Comparison of ENCODE assay signal across 8 cellular contexts in the genomic region with DNA sequence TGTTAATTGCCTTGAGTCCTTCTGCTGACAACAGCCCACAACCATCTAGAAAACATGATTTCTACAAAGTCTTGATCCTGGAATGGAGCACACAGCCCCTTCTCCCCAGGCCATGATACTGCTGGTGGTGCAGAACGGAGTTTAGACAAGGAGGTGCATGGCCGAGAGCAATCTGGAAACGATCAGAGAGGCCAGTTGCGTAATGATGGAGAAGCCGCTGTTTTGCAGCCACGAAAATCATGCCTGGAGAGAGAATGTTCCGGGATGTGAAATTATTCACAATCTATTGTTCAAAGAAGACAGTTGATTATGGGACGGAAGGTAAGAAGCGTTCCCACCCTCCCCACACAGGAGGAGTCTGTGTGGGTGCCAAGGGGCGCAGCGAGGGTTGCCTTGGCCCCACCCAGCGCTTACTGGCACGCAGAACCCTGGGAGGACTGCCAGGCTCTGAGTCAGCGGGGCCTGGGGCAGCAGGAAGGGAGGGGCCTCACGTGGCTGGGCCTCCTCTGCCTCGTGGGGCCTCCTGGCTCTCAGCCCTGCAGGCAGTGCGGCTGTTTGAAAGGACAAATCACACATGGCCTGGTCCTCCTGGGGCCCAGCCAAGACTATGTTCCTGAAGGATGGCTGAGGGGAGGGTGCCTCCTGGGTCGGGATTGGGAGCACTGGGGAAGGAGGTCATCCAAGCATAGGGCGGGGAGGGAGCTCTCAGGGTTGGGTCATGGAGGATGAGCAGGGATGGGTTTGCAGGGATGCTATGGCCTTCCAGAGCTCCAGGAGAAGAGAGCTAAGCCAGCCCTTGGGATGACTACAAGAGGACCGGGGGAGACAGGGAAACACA. TPM values are rescaled to one million over a fixed set of nuclear protein-coding genes. Genes with fewer than 3 reads are reported as not detected.
DNase-seq lines count a peak whose midpoint lies in the region; ATAC-seq and TF ChIP-seq lines count a peak whose summit lies in the region.

No MANE protein-coding gene starts in this region.

- TF ChIP-seq CTCF in AG04450 (IDR thresholded peaks at IDR 0.05; ENCODE audit: low read depth, low read length) (no peak), PC-3 (conservative IDR thresholded peaks at IDR 0.05; ENCODE audit: low read depth, low read length) (no peak), epithelial cell of esophagus (IDR thresholded peaks at IDR 0.05; ENCODE audit: insufficient read depth, low read depth, low read length, missing control alignments) (no peak)

- peaks cover 57% of the 10 kb centered on the region for H3K4me1 ChIP-seq in PC-3 (ENCODE audit: insufficient read depth, low read length)
- H3K4me1 ChIP-seq in muscle layer of duodenum (ENCODE audit: control insufficient read depth in 1 of 2, insufficient read depth in 2 of 2, low read length in 2 of 2): peaks cover 19 to 37% of the 10 kb centered on the region in 2 donors

- DNase-seq in AG04450 (ENCODE audit: low read depth, low spot score) (peak; percentile 99), PC-3 (peak; percentile 99), epithelial cell of esophagus (ENCODE audit: low read depth) (peak; percentile 99)
- DNase-seq in activated T-cell treated with anti-CD3 and anti-CD28 coated beads, Interleukin-2, amount 50 U/mL, for 1 hour: peak; percentile 92
- DNase-seq in stimulated activated CD8-positive, alpha-beta memory T cell treated with anti-CD3 and anti-CD28 coated beads, Interleukin-7, amount 100 ng/mL, for 1 hour (ENCODE audit: low read depth in 2 of 2): peak; percentile 81 to 84

- H3K9me3 ChIP-seq in AG04450 (ENCODE audit: control insufficient read depth, insufficient read depth, low read length) (no peaks in the 10 kb centered on the region), PC-3 (ENCODE audit: low read length) (no peaks in the 10 kb centered on the region), muscle layer of duodenum (ENCODE audit: control insufficient read depth in 1 of 2, low read length in 2 of 2) (no peaks in the 10 kb centered on the region)

- peak overlapping the region; percentile 46 for H3K4me3 ChIP-seq in AG04450 (ENCODE audit: low read depth, low read length)
- H3K4me3 ChIP-seq in PC-3 (ENCODE audit: low read length): peak overlapping the region; percentile 67
- H3K4me3 ChIP-seq in epithelial cell of esophagus (ENCODE audit: low read length): peak overlapping the region; percentile 15
- H3K4me3 ChIP-seq in muscle layer of duodenum (ENCODE audit: low read depth in 1 of 2, low read length in 2 of 2): peak overlapping the region; percentile 46 to 63

- intact Hi-C loops in PC-3 (cut with micrococcal nuclease): loop anchor here (1.0 kb wide), 1 partner anchor 9 kb away; a partner anchor contains a TSS

- no peaks in the 10 kb centered on the region for H3K36me3 ChIP-seq in PC-3 (ENCODE audit: low read depth, low read length)
- no peaks in the 10 kb centered on the region for H3K36me3 ChIP-seq in muscle layer of duodenum (ENCODE audit: control insufficient read depth in 1 of 2, insufficient read depth in 2 of 2, low read length in 2 of 2)

- CTCF ChIA-PET in AG04450 (lab: Charles Lee): interaction anchor here (0.9 to 2.0 kb wide), 4 partner anchors 9 to 135 kb away, joined by 3 to 9 read pairs (median 4); a partner anchor contains a TSS
- CTCF ChIA-PET in PC-3 (lab: Charles Lee): interaction anchor here (0.9 kb wide), 2 partner anchors 24 to 27 kb away, joined by 3 read pairs; no protein-coding TSS in a partner anchor

- H3K27ac ChIP-seq in AG04450 (ENCODE audit: low read depth, low read length) (peak overlapping the region; percentile 94), PC-3 (ENCODE audit: low read length) (peak overlapping the region; percentile 98), muscle layer of duodenum (ENCODE audit: low read length) (peak overlapping the region; percentile 97)

- H3K4me2 ChIP-seq in PC-3 (ENCODE audit: low read length): peak overlapping the region; percentile 87

- H4K20me1 ChIP-seq in PC-3 (ENCODE audit: low read length): no peaks in the 10 kb centered on the region

- H3K27me3 ChIP-seq in AG04450 (ENCODE audit: control insufficient read depth, insufficient read depth, low read length): no peaks in the 10 kb centered on the region
- no peaks in the 10 kb centered on the region for H3K27me3 ChIP-seq in PC-3 (ENCODE audit: low read length)
- no peaks in the 10 kb centered on the region for H3K27me3 ChIP-seq in muscle layer of duodenum (ENCODE audit: low read depth, low read length)

- ATAC-seq in HG03432 (IDR thresholded peaks at IDR 0.05; ENCODE audit: unreplicated experiment) (peak; percentile 51), PC-3 (peak; percentile 50), GM19467 (IDR thresholded peaks at IDR 0.05; ENCODE audit: unreplicated experiment) (no peak)

- no TSS peak for BruUV-seq in PC-3 (replicated peaks; lab: Mats Ljungman, UMichigan)

- H3F3A ChIP-seq in PC-3 (ENCODE audit: low read length, unreplicated experiment): peaks cover 14% of the 10 kb centered on the region

- no peak overlapping the region for H2AFZ ChIP-seq in PC-3 (ENCODE audit: low read length)

- peaks cover 23% of the 10 kb centered on the region for H3K79me2 ChIP-seq in PC-3 (ENCODE audit: low read length)

- no peaks in the 10 kb centered on the region for H3K9me2 ChIP-seq in PC-3 (replicated peaks; ENCODE audit: low read length)

- peak overlapping the region; percentile 97 for H3K9ac ChIP-seq in PC-3 (ENCODE audit: low read length)

- POLR2A ChIA-PET in AG04450 (lab: Yijun Ruan, JAX): interaction anchor here (0.8 to 2.1 kb wide), 4 partner anchors 9 to 26 kb away, joined by 3 to 20 read pairs (median 8); a partner anchor contains a TSS
- POLR2A ChIA-PET in PC-3 (lab: Charles Lee; ENCODE audit: unreplicated experiment): interaction anchor here (1.1 kb wide), 1 partner anchor 9 kb away, joined by 11 read pairs; a partner anchor contains a TSS

RNA-seq across cellular contexts. Expression of a gene that starts 8.7 kb away (rescaled TPM):
- polyA plus RNA-seq in AG04450 (2011; rRNA removed): 7.8 and 11.7 TPM in 2 replicates
- 10.3 and 14.3 TPM in 2 replicates for polyA minus RNA-seq in AG04450 (2011; rRNA and poly(A)+ RNA removed)
- 28.5 and 31.4 TPM in 2 replicates for total RNA-seq in PC-3 (2014; rRNA removed)

RNA-seq across cellular contexts. Expression of a gene that starts 15.5 kb away (rescaled TPM):
- 57.3 and 58.9 TPM in 2 replicates for polyA plus RNA-seq in AG04450 (2011; rRNA removed)
- polyA minus RNA-seq in AG04450 (2011; rRNA and poly(A)+ RNA removed): 41.1 and 48.7 TPM in 2 replicates
- total RNA-seq in PC-3 (2014; rRNA removed): 89.7 and 106 TPM in 2 replicates

RNA-seq across cellular contexts. Expression of a gene that starts 25.1 kb away (rescaled TPM):
- 29.7 and 37.0 TPM in 2 replicates for polyA plus RNA-seq in AG04450 (2011; rRNA removed)
- polyA minus RNA-seq in AG04450 (2011; rRNA and poly(A)+ RNA removed): 40.4 and 42.7 TPM in 2 replicates
- total RNA-seq in PC-3 (2014; rRNA removed): 213 and 276 TPM in 2 replicates

RNA-seq across cellular contexts. Expression of a gene that starts 30.4 kb away (rescaled TPM):
- polyA plus RNA-seq in AG04450 (2011; rRNA removed): 0.12 TPM in 2 replicates
- polyA minus RNA-seq in AG04450 (2011; rRNA and poly(A)+ RNA removed): not detected in 2 replicates
- total RNA-seq in PC-3 (2014; rRNA removed): 2.0 and 2.6 TPM in 2 replicates

RNA-seq across cellular contexts. Expression of a gene that starts 35.0 kb away (rescaled TPM):
- 16.4 and 18.2 TPM in 2 replicates for polyA plus RNA-seq in AG04450 (2011; rRNA removed)
- polyA minus RNA-seq in AG04450 (2011; rRNA and poly(A)+ RNA removed): 40.2 and 42.4 TPM in 2 replicates
- total RNA-seq in PC-3 (2014; rRNA removed): 38.7 and 44.8 TPM in 2 replicates

Comparison
In these comparisons a context has a peak if more than half of its experiments do, and no peak if none do; other contexts are left out.
1. H3K4me3 ChIP-seq: peak in every context shown above with its lines; median percentile 67 in PC-3; 54 in muscle layer of duodenum; 46 in AG04450; 15 in epithelial cell of esophagus.